19 cellular contexts compared by ENCODE assay signal in genomic region chr11:120646206-120646605, GRCh38.
A peak's percentile ranks its signal among the peaks of the same experiment; 100 is the strongest.
DNase-seq lines count a peak whose midpoint lies in the region; ATAC-seq, FAIRE-seq and TF ChIP-seq lines count a peak whose summit lies in the region.
"Had no signal": no experiment of that assay in that cellular context is flagged by ENCODE, and none has a peak within 500 bp of the region (broad histone marks: within the 10 kb centered on the region; RNA-seq: fewer than 3 reads in every experiment).

No MANE protein-coding gene starts in this region.

- no peak overlapping the region for H2AK5ac ChIP-seq in H9 (ENCODE audit: insufficient read length, low read length)

- TF ChIP-seq CTCF in H9 (conservative IDR thresholded peaks at IDR 0.05) (peak; percentile 52), K562 (IDR thresholded peaks at IDR 0.05 in 2 of 3, conservative IDR thresholded peaks at IDR 0.05 in 1 of 3; ENCODE audit: insufficient read depth in 2 of 3, low read depth in 1 of 3, low read length in 3 of 3) (no peak), spleen (IDR thresholded peaks at IDR 0.05 in 8 of 11, conservative IDR thresholded peaks at IDR 0.05 in 3 of 11) (no peak)

- no peaks in the 10 kb centered on the region for H3K79me1 ChIP-seq in H9 (ENCODE audit: insufficient read depth, low read depth, low read length, poor library complexity, severe bottlenecking)

- H2BK5ac ChIP-seq in H9 (ENCODE audit: insufficient read length, low read length) = no peak overlapping the region

- H3T11ph ChIP-seq in H9 (ENCODE audit: low read length) = no peak overlapping the region

- no peak overlapping the region for H3K18ac ChIP-seq in H9 (ENCODE audit: insufficient read length, low read depth, low read length)

- no peak overlapping the region for H3K4me3 Mint-ChIP-seq in H9
- H3K4me3 Mint-ChIP-seq: CD4-positive, alpha-beta memory T cell had no signal

- DNase-seq in H9 (no peak), K562 (ENCODE audit: extremely low read depth in 1 of 4, low spot score in 3 of 4) (peak in 2 of 4 experiments; percentile 35), spleen (peak; percentile 17), ACHN (no peak), H54 (ENCODE audit: insufficient read length, low spot score) (no peak)
- DNase-seq: Caco-2; CD4-positive, alpha-beta memory T cell; DMS 273 treated with DMSO at 0.1 percent for 48 hours; GM23248; KBM-7; NCI-H226; NCI-H510A treated with DMSO at 0.1 percent for 48 hours; SIG-M5; SK-N-SH had no signal

- in situ Hi-C loops in K562 (cut with MboI) (no loop called here), ACHN (cut with HindIII; ENCODE audit: low pct_ligation_motif_present, low pct_unique_long_range_greater_than_20kb, low sequenced_read_pairs) (no loop called here)

- H2BK12ac ChIP-seq in H9 (ENCODE audit: insufficient read length, low read depth, low read length) = no peak overlapping the region

- no peaks in the 10 kb centered on the region for H3K9me1 ChIP-seq in K562 (ENCODE audit: control insufficient read depth, insufficient read depth, low read length)

- TF ChIP-seq RAD21 in K562 (CRISPR knock-in tag; conservative IDR thresholded peaks at IDR 0.05 in 1 of 2, IDR thresholded peaks at IDR 0.05 in 1 of 2) = no peak

- no peak for TF ChIP-seq EP300 in K562 (IDR thresholded peaks at IDR 0.05; ENCODE audit: low read length)

- WGBS in H9 (ENCODE audit: extremely low coverage, insufficient read length, low lambda C conversion rate) = no CpG with 5 or more reads among the region's 3 CpGs
- 0% methylated on average over 3 of the region's 3 CpGs for WGBS in K562 (ENCODE audit: insufficient coverage, low coverage, missing lambda C conversion rate)
- WGBS in spleen, 5 donors = 84 to 97% (median 88%) methylated on average over 3 of the region's 3 CpGs

- H3K27ac ChIP-seq in H9 (ENCODE audit: insufficient read length, low read depth, low read length) = no peak overlapping the region
- H3K27ac ChIP-seq in K562 (ENCODE audit: extremely low read depth, low read depth, low read length) = no peak overlapping the region
- H3K27ac ChIP-seq in iPS-20b (ENCODE audit: low read length) = no peak overlapping the region
- H3K27ac ChIP-seq in spleen = no peak overlapping the region
- H3K27ac ChIP-seq: BLaER1 treated with 17β-estradiol and CSF1 and Interleukin-3, amounts not matched to agents 10 nM and 100 nM; GM23248 had no signal

- H3K4ac ChIP-seq in H9 (ENCODE audit: low read depth, low read length) = no peak overlapping the region

- no peak overlapping the region for H4K8ac ChIP-seq in H9 (replicated peaks; ENCODE audit: insufficient read length, low read depth, low read length)

- no peak overlapping the region for H2BK20ac ChIP-seq in H9 (ENCODE audit: low read depth, low read length, poor library complexity, severe bottlenecking)

- no peak overlapping the region for H2BK120ac ChIP-seq in H9 (ENCODE audit: low read depth, low read length, poor library complexity, severe bottlenecking)

- H3K9ac ChIP-seq in H9 (ENCODE audit: extremely low read depth, insufficient read length, low read length) (no peak overlapping the region), K562 (ENCODE audit: insufficient read depth in 1 of 2, low read depth in 2 of 2, low read length in 2 of 2) (no peak overlapping the region), iPS-20b (ENCODE audit: low read depth, low read length) (no peak overlapping the region)
- H3K9ac ChIP-seq: BLaER1 treated with 17β-estradiol and CSF1 and Interleukin-3, amounts not matched to agents 10 nM and 100 nM; GM23248; SK-N-SH had no signal

- no peak overlapping the region for H4K91ac ChIP-seq in H9 (ENCODE audit: insufficient read length, low read depth, low read length)

- H3K27me3 ChIP-seq in H9 (ENCODE audit: insufficient read depth, low read length) (peaks cover 60% of the 10 kb centered on the region), K562 (ENCODE audit: control insufficient read depth in 2 of 2, insufficient read depth in 2 of 2, low read length in 2 of 2) (peaks cover 10 to 48% of the 10 kb centered on the region in 2 experiments; a peak in 4 of 5 replicates), iPS-20b (ENCODE audit: insufficient read depth, low read length) (peaks cover 100% of the 10 kb centered on the region), spleen (replicated peaks in 1 of 7) (peaks cover 0 to 39% (median 0%) of the 10 kb centered on the region in 7 donors)
- H3K27me3 ChIP-seq: BLaER1 treated with 17β-estradiol and CSF1 and Interleukin-3, amounts not matched to agents 10 nM and 100 nM had no signal

- H3K14ac ChIP-seq in H9 (ENCODE audit: insufficient read depth, low read length) = no peak overlapping the region

- H3K56ac ChIP-seq in H9 (ENCODE audit: insufficient read length, low read depth, low read length) = no peak overlapping the region

- peak overlapping the region; percentile 49 for H3K4me2 ChIP-seq in H9 (ENCODE audit: insufficient read depth, insufficient read length, low read length)
- H3K4me2 ChIP-seq in K562 (ENCODE audit: insufficient read depth, low read length) = no peak overlapping the region
- H3K4me2 ChIP-seq: BLaER1 treated with 17β-estradiol and CSF1 and Interleukin-3, amounts not matched to agents 10 nM and 100 nM; SK-N-SH had no signal

- H4K20me1 ChIP-seq in H9 (ENCODE audit: control insufficient read depth, insufficient read depth, insufficient read length) (peaks cover 3% of the 10 kb centered on the region), K562 (replicated peaks; ENCODE audit: control insufficient read depth, insufficient read depth, low read length) (no peaks in the 10 kb centered on the region)

- H3K9me3 ChIP-seq in H9 (ENCODE audit: control insufficient read depth, low read depth, low read length) (no peaks in the 10 kb centered on the region), K562 (replicated peaks; ENCODE audit: control insufficient read depth, insufficient read depth, low read depth, low read length) (no peaks in the 10 kb centered on the region), iPS-20b (ENCODE audit: insufficient read depth, low read depth, low read length) (peaks cover 2% of the 10 kb centered on the region; the same call in 1 of the 2 replicates), spleen (no peaks in the 10 kb centered on the region)
- H3K9me3 ChIP-seq: BLaER1 treated with 17β-estradiol and CSF1 and Interleukin-3, amounts not matched to agents 10 nM and 100 nM; Caco-2; SK-N-SH had no signal

- no peaks in the 10 kb centered on the region for H3K23me2 ChIP-seq in H9 (ENCODE audit: insufficient read length, low read depth, low read length, poor library complexity, severe bottlenecking)

- no peak overlapping the region for H4K5ac ChIP-seq in H9 (ENCODE audit: insufficient read length, low read depth, low read length)

- H3K9me3 Mint-ChIP-seq in H9 = peaks cover 0 to 3% of the 10 kb centered on the region in 2 experiments; a peak in 1 of 5 replicates
- H3K9me3 Mint-ChIP-seq: CD4-positive, alpha-beta memory T cell had no signal

- H3K27ac Mint-ChIP-seq in H9 = no peak overlapping the region
- H3K27ac Mint-ChIP-seq: CD4-positive, alpha-beta memory T cell had no signal

- ATAC-seq in K562 (no peak), HG02588 (IDR thresholded peaks at IDR 0.05; ENCODE audit: unreplicated experiment) (no peak)
- ATAC-seq: HepG2, Panc1 had no signal

- no TSS peak for BruUV-seq in K562 (replicated peaks; lab: Mats Ljungman, UMichigan)

- H3K4me3 ChIP-seq in K562 (no peak overlapping the region), iPS-20b (ENCODE audit: low read length) (peak overlapping the region; percentile 7; the same call in 1 of the 2 replicates), spleen (no peak overlapping the region)
- H3K4me3 ChIP-seq: BLaER1 treated with 17β-estradiol and CSF1 and Interleukin-3, amounts not matched to agents 10 nM and 100 nM; GM23248 had no signal

- H3K36me3 ChIP-seq in K562 (ENCODE audit: control insufficient read depth, insufficient read depth, low read length) (no peaks in the 10 kb centered on the region), iPS-20b (ENCODE audit: insufficient read depth, low read depth, low read length) (no peaks in the 10 kb centered on the region), spleen (no peaks in the 10 kb centered on the region)
- H3K36me3 ChIP-seq: BLaER1 treated with 17β-estradiol and CSF1 and Interleukin-3, amounts not matched to agents 10 nM and 100 nM had no signal

- POLR2A ChIA-PET in K562 (lab: Yijun Ruan, JAX) = interaction anchor here (0.8 kb wide), 1 partner anchor 33 kb away, joined by 3 read pairs; no protein-coding TSS in a partner anchor

- H3K27me3 Mint-ChIP-seq in H9 (ENCODE audit: low read depth) = peaks cover 100% of the 10 kb centered on the region

- TF ChIP-seq POLR2A in K562 (conservative IDR thresholded peaks at IDR 0.05) (no peak), spleen (IDR thresholded peaks at IDR 0.05) (no peak), H54 (IDR thresholded peaks at IDR 0.05; ENCODE audit: low read depth, low read length) (no peak)

- H2AFZ ChIP-seq in H9 (ENCODE audit: low read length) = no peak overlapping the region
- H2AFZ ChIP-seq in K562 (ENCODE audit: low read depth, low read length) = no peak overlapping the region
- H2AFZ ChIP-seq: GM23248 had no signal

- no peak overlapping the region for H3K23ac ChIP-seq in H9 (ENCODE audit: insufficient read length, low read depth, low read length)

- H3K36me3 Mint-ChIP-seq in H9 (ENCODE audit: insufficient read depth in 1 of 3, low read depth in 3 of 3) = no peaks in the 10 kb centered on the region
- H3K36me3 Mint-ChIP-seq: CD4-positive, alpha-beta memory T cell had no signal

- H3K4me1 Mint-ChIP-seq in H9 = peaks cover 21 to 24% of the 10 kb centered on the region in 2 experiments

- intact Hi-C loops in K562 (cut with micrococcal nuclease) = no loop called here
- intact Hi-C loops in spleen (cut with DNase I; ENCODE audit: low total_unique reads) = no loop called here

- FAIRE-seq in K562 (lab: Jason Lieb, UNC) (no peak), H54 (lab: Jason Lieb, UNC) (no peak)
- FAIRE-seq: HepG2 had no signal

- no peak overlapping the region for H2BK15ac ChIP-seq in H9 (ENCODE audit: low read depth, low read length)

- CTCF ChIA-PET in K562 (lab: Yijun Ruan, JAX; ENCODE audit: low intra/inter-chr PET ratio) = no interaction called here

- peaks cover 16% of the 10 kb centered on the region; the same call in 1 of the 2 replicates for H3K4me1 ChIP-seq in H9 (ENCODE audit: insufficient read depth, low read length)
- H3K4me1 ChIP-seq in K562 (replicated peaks in 1 of 2; ENCODE audit: control insufficient read depth in 2 of 2, insufficient read depth in 2 of 2, low read length in 2 of 2) = no peaks in the 10 kb centered on the region
- H3K4me1 ChIP-seq in iPS-20b (ENCODE audit: insufficient read depth, low read length) = peaks cover 15% of the 10 kb centered on the region; the same call in 1 of the 2 replicates
- no peaks in the 10 kb centered on the region for H3K4me1 ChIP-seq in spleen

- H3K79me2 ChIP-seq in H9 (ENCODE audit: insufficient read depth, low read length) = no peaks in the 10 kb centered on the region
- H3K79me2 ChIP-seq in K562 (ENCODE audit: control insufficient read depth, insufficient read depth, low read length) = no peaks in the 10 kb centered on the region
